ENCODE assay signal across 24 cellular contexts in the genomic region with DNA sequence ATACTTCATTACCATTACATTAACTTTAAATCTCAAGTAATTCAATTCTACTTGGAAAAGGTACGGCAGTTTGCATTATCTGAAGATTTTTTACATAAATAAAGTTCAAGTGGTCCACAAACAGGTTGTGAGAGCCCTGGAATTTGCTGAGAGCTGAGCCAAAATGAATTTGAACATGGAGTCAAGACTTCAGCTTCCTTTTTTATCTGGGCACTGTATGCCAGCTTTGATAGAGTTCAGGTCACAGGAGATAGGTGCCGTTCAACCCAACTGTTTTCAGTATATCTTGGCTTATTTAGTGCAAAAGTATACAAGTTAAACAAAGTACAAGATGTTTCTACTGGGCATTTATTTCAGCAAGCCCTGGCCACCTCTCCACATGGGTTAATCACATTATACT. TPM values are rescaled to one million over a fixed set of nuclear protein-coding genes. Genes with fewer than 3 reads are reported as not detected.
DNase-seq lines count a peak whose midpoint lies in the region; ATAC-seq lines count a peak whose summit lies in the region.
"Had no signal": no experiment of that assay in that cellular context is flagged by ENCODE, and none has a peak within 500 bp of the region (broad histone marks: within the 10 kb centered on the region; RNA-seq: fewer than 3 reads in every experiment).

No MANE protein-coding gene starts in this region.

- peak overlapping the region; percentile 42 for H3K27ac ChIP-seq in SK-N-MC
- H3K27ac ChIP-seq: epithelial cell of prostate, pancreas, upper lobe of left lung had no signal

- intact Hi-C loops in activated naive CD4-positive, alpha-beta T cell treated with anti-CD3 and anti-CD28 coated beads for 36 hours (cut with micrococcal nuclease), result loop anchor here (2.0 kb wide), 1 partner anchor 20 kb away; no protein-coding TSS in a partner anchor
- intact Hi-C loops in left ventricle myocardium superior (cut with micrococcal nuclease), result no loop called here

- no peak overlapping the region for H3K4me3 Mint-ChIP-seq in activated naive CD4-positive, alpha-beta T cell treated with anti-CD3 and anti-CD28 coated beads for 36 hours
- H3K4me3 Mint-ChIP-seq in activated naive CD4-positive, alpha-beta T cell treated with anti-CD3 and anti-CD28 coated beads, Interleukin-2, amount 10 ng/mL, durations not matched to agents 7 days and 5 days, result no peak overlapping the region
- H3K4me3 Mint-ChIP-seq in stimulated activated naive B cell treated with anti-CD40 and anti-IgM and Interleukin-4, amounts not matched to agents 10 μg/mL and 1 μg/mL and 100 μg/mL, for 72 hours, result no peak overlapping the region
- H3K4me3 Mint-ChIP-seq: nephron had no signal

- H3K36me3 ChIP-seq in SK-N-MC (ENCODE audit: insufficient read depth, low read length), result peaks cover 95% of the 10 kb centered on the region

- no peak overlapping the region for H3K4me3 ChIP-seq in SK-N-MC
- H3K4me3 ChIP-seq: heart right ventricle, pancreas, upper lobe of left lung had no signal

- H3K27me3 Mint-ChIP-seq in activated naive CD4-positive, alpha-beta T cell treated with anti-CD3 and anti-CD28 coated beads for 36 hours (ENCODE audit: low read depth), result no peaks in the 10 kb centered on the region
- no peaks in the 10 kb centered on the region for H3K27me3 Mint-ChIP-seq in activated naive CD4-positive, alpha-beta T cell treated with anti-CD3 and anti-CD28 coated beads, Interleukin-2, amount 10 ng/mL, durations not matched to agents 7 days and 5 days
- H3K27me3 Mint-ChIP-seq in stimulated activated naive B cell treated with anti-CD40 and anti-IgM and Interleukin-4, amounts not matched to agents 10 μg/mL and 1 μg/mL and 100 μg/mL, for 72 hours, result no peaks in the 10 kb centered on the region

- H3K9me3 ChIP-seq in SK-N-MC (ENCODE audit: low read depth, low read length), result no peaks in the 10 kb centered on the region
- H3K9me3 ChIP-seq: heart right ventricle, pancreas, upper lobe of left lung had no signal

- H3K9me3 Mint-ChIP-seq in activated naive CD4-positive, alpha-beta T cell treated with anti-CD3 and anti-CD28 coated beads for 36 hours, result no peaks in the 10 kb centered on the region
- H3K9me3 Mint-ChIP-seq in activated naive CD4-positive, alpha-beta T cell treated with anti-CD3 and anti-CD28 coated beads, Interleukin-2, amount 10 ng/mL, durations not matched to agents 7 days and 5 days, result no peaks in the 10 kb centered on the region
- no peaks in the 10 kb centered on the region for H3K9me3 Mint-ChIP-seq in stimulated activated naive B cell treated with anti-CD40 and anti-IgM and Interleukin-4, amounts not matched to agents 10 μg/mL and 1 μg/mL and 100 μg/mL, for 72 hours
- H3K9me3 Mint-ChIP-seq: activated naive CD4-positive, alpha-beta T cell treated with anti-CD3 and anti-CD28 coated beads, Interleukin-2, amount 50 U/mL, for 72 hours; nephron had no signal

- ATAC-seq in left ventricle myocardium superior, result peak; percentile 43
- no peak for ATAC-seq in stimulated activated naive B cell treated with anti-CD40 and anti-IgM and Interleukin-4, amounts not matched to agents 10 μg/mL and 1 μg/mL and 100 μg/mL, for 72 hours (replicated peaks)
- no peak for ATAC-seq in HG03432 (IDR thresholded peaks at IDR 0.05; ENCODE audit: unreplicated experiment)
- ATAC-seq: activated naive CD4-positive, alpha-beta T cell treated with anti-CD3 and anti-CD28 coated beads, Interleukin-2, amount 50 U/mL, for 72 hours; left colon had no signal

- H3K27ac Mint-ChIP-seq in activated naive CD4-positive, alpha-beta T cell treated with anti-CD3 and anti-CD28 coated beads for 36 hours, result peak overlapping the region; percentile 36
- no peak overlapping the region for H3K27ac Mint-ChIP-seq in activated naive CD4-positive, alpha-beta T cell treated with anti-CD3 and anti-CD28 coated beads, Interleukin-2, amount 10 ng/mL, durations not matched to agents 7 days and 5 days
- H3K27ac Mint-ChIP-seq in stimulated activated naive B cell treated with anti-CD40 and anti-IgM and Interleukin-4, amounts not matched to agents 10 μg/mL and 1 μg/mL and 100 μg/mL, for 72 hours, result peak overlapping the region; percentile 62
- H3K27ac Mint-ChIP-seq: nephron had no signal

- CTCF ChIA-PET in activated naive CD4-positive, alpha-beta T cell treated with anti-CD3 and anti-CD28 coated beads for 36 hours (lab: Charles Lee), result interaction anchor here (0.7 to 1.5 kb wide), 4 partner anchors 8 to 58 kb away, joined by 3 to 4 read pairs (median 4); no protein-coding TSS in a partner anchor
- CTCF ChIA-PET in activated naive CD4-positive, alpha-beta T cell treated with anti-CD3 and anti-CD28 coated beads, Interleukin-2, amount 10 ng/mL, durations not matched to agents 7 days and 5 days (lab: Charles Lee), result interaction anchor here (0.8 to 1.8 kb wide), 2 partner anchors 9 to 15 kb away, joined by 3 to 6 read pairs; no protein-coding TSS in a partner anchor

- H3K4me1 Mint-ChIP-seq in activated naive CD4-positive, alpha-beta T cell treated with anti-CD3 and anti-CD28 coated beads for 36 hours (ENCODE audit: low read depth), result peaks cover 80% of the 10 kb centered on the region
- peaks cover 53% of the 10 kb centered on the region for H3K4me1 Mint-ChIP-seq in activated naive CD4-positive, alpha-beta T cell treated with anti-CD3 and anti-CD28 coated beads, Interleukin-2, amount 10 ng/mL, durations not matched to agents 7 days and 5 days
- peaks cover 28 to 74% of the 10 kb centered on the region in 2 donors for H3K4me1 Mint-ChIP-seq in stimulated activated naive B cell treated with anti-CD40 and anti-IgM and Interleukin-4, amounts not matched to agents 10 μg/mL and 1 μg/mL and 100 μg/mL, for 72 hours

- H3K36me3 Mint-ChIP-seq in activated naive CD4-positive, alpha-beta T cell treated with anti-CD3 and anti-CD28 coated beads for 36 hours (ENCODE audit: low read depth), result peaks cover 67% of the 10 kb centered on the region
- H3K36me3 Mint-ChIP-seq in activated naive CD4-positive, alpha-beta T cell treated with anti-CD3 and anti-CD28 coated beads, Interleukin-2, amount 10 ng/mL, durations not matched to agents 7 days and 5 days, result peaks cover 41% of the 10 kb centered on the region
- H3K36me3 Mint-ChIP-seq in stimulated activated naive B cell treated with anti-CD40 and anti-IgM and Interleukin-4, amounts not matched to agents 10 μg/mL and 1 μg/mL and 100 μg/mL, for 72 hours, result peaks cover 36 to 41% of the 10 kb centered on the region in 2 donors

- no peak for DNase-seq in activated naive CD4-positive, alpha-beta T cell treated with anti-CD3 and anti-CD28 coated beads for 36 hours
- no peak for DNase-seq in activated naive CD4-positive, alpha-beta T cell treated with anti-CD3 and anti-CD28 coated beads, Interleukin-2, amount 10 ng/mL, durations not matched to agents 7 days and 5 days
- no peak for DNase-seq in SK-N-MC (ENCODE audit: low read depth, low spot score)
- DNase-seq in left ventricle myocardium superior, result no peak
- DNase-seq in stimulated activated naive B cell treated with anti-CD40 and anti-IgM and Interleukin-4, amounts not matched to agents 10 μg/mL and 1 μg/mL and 100 μg/mL, for 72 hours, result no peak
- no peak for DNase-seq in CD1c-positive myeloid dendritic cell (ENCODE audit: extremely low spot score)
- no peak for DNase-seq in foreskin melanocyte
- DNase-seq: activated CD4-positive, alpha-beta T cell treated with anti-CD3 and anti-CD28 coated beads for 4 hours; cerebellar nuclear complex; DMS53; heart right ventricle; left colon; NCI-H1092; NCI-H187; NCI-H524 treated with DMSO at 0.1 percent for 48 hours; pancreas; stimulated activated CD4-positive, alpha-beta T cell treated with anti-CD3 and anti-CD28 coated beads, Interleukin-12 subunit alpha, Interleukin-12 subunit beta, amount 100 ng/mL, for 4 hours; upper lobe of left lung had no signal

- no peak overlapping the region for H3K9ac ChIP-seq in SK-N-MC (ENCODE audit: insufficient read length)

RNA-seq across cellular contexts. Expression of a gene that starts 28.8 kb away (rescaled TPM):
- 1,000 to 10,000 TPM; 1,252 to 1,377 TPM for total RNA-seq in activated naive CD4-positive, alpha-beta T cell treated with anti-CD3 and anti-CD28 coated beads for 36 hours
- 267 TPM for total RNA-seq in left ventricle myocardium superior

RNA-seq across cellular contexts. Expression of a gene that starts 39.5 kb away (rescaled TPM):
- total RNA-seq in activated naive CD4-positive, alpha-beta T cell treated with anti-CD3 and anti-CD28 coated beads for 36 hours, result not detected
- total RNA-seq in left ventricle myocardium superior, result 0.52 TPM
- total RNA-seq: A172; activated naive CD4-positive, alpha-beta T cell treated with anti-CD3 and anti-CD28 coated beads, Interleukin-2, amount 50 U/mL, for 72 hours; T-helper 1 cell treated with Interleukin-12 subunit alpha and Interleukin-12 subunit beta and Interleukin-4 antibody, amounts not matched to agents 30 ng/mL and 1 ng/mL, for 36 hours had no signal
